In the genomic region with DNA sequence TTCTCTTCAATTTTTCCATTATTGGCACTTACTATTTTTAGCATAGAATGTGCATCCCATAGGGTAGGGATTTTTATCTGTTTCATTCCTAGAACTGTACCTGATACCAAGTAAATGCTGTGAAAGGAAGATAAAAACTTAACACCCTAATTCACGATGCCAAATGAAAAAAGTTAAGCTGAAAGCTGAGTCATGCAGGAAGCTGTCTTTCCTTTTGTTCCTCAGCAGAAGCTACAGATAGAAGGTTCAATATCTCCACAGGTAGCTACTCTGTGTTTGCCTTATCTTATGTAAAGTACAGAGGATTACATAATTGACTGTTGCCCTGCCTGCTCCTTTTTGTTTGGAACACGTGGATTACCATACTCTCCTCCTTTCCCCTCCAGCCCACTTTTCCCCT, we compare ENCODE assay signal across 1 cellular context.
TF ChIP-seq lines count a peak whose summit lies in the region.

No MANE protein-coding gene starts in this region.

TF ChIP-seq in endothelial cell of umbilical vein, 7 proteins besides CTCF, POLR2A, EP300 and RAD21:
- TF ChIP-seq GATA2 (IDR thresholded peaks at IDR 0.05; ENCODE audit: insufficient read depth, insufficient read length, low read depth, low read length) (peak; percentile 28), POLR2AphosphoS5 (IDR thresholded peaks at IDR 0.05; ENCODE audit: insufficient read depth, low read depth, low read length) (no peak), JUN (IDR thresholded peaks at IDR 0.05; ENCODE audit: borderline replicate concordance, insufficient read depth, insufficient read length, low read depth) (peak; percentile 40), EZH2 (IDR thresholded peaks at IDR 0.05; ENCODE audit: borderline replicate concordance, low read depth, low read length, severe bottlenecking) (no peak), FOS (IDR thresholded peaks at IDR 0.05; ENCODE audit: borderline replicate concordance, insufficient read depth, low read length) (peak; percentile 80), MYC (IDR thresholded peaks at IDR 0.05; ENCODE audit: low read depth, low read length) (no peak), MAX (IDR thresholded peaks at IDR 0.05; ENCODE audit: insufficient read depth, insufficient read length) (no peak)
